ENCODE assay signal across 1 cellular context in the genomic region with DNA sequence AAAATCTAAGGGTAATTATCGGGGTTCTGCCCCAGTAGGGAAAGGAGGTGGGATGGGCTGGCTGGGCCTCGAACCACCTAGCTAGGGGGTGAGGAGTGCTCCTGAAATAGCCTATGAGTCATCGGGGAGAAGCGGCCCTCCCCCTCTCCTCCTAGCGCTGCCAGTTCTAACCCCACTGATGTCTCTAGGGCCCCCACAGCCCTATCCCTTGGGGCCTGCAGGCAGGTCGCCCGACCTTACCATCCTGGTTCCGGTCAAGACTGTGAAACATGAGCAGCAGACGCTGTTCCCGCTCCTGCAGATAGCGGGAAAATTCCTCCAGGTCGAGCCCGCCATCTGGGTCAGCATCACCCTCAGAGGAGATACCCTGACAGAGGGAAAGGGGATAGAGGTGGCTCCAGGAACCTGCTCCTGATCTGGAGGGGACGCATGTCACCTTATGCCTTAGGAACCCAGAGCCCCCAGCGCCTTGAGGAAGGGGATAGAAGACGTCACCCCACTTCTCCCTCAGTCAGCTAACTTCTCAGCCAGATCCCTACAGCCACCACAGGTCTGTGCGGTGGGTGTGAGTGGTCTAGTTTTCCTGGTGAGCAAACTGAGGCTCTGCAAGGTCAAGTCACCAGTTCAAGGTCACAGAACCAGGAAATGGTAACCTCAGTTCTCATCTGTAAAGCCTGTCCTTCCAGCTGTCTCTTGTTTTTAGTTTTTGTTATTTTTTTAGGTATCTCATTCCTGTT.
TF ChIP-seq lines count a peak whose summit lies in the region.

No MANE protein-coding gene starts in this region.

TF ChIP-seq in HCT116, 20 proteins besides CTCF, POLR2A, EP300 and RAD21 (continued from another document):
- TF ChIP-seq, protein P1, sequence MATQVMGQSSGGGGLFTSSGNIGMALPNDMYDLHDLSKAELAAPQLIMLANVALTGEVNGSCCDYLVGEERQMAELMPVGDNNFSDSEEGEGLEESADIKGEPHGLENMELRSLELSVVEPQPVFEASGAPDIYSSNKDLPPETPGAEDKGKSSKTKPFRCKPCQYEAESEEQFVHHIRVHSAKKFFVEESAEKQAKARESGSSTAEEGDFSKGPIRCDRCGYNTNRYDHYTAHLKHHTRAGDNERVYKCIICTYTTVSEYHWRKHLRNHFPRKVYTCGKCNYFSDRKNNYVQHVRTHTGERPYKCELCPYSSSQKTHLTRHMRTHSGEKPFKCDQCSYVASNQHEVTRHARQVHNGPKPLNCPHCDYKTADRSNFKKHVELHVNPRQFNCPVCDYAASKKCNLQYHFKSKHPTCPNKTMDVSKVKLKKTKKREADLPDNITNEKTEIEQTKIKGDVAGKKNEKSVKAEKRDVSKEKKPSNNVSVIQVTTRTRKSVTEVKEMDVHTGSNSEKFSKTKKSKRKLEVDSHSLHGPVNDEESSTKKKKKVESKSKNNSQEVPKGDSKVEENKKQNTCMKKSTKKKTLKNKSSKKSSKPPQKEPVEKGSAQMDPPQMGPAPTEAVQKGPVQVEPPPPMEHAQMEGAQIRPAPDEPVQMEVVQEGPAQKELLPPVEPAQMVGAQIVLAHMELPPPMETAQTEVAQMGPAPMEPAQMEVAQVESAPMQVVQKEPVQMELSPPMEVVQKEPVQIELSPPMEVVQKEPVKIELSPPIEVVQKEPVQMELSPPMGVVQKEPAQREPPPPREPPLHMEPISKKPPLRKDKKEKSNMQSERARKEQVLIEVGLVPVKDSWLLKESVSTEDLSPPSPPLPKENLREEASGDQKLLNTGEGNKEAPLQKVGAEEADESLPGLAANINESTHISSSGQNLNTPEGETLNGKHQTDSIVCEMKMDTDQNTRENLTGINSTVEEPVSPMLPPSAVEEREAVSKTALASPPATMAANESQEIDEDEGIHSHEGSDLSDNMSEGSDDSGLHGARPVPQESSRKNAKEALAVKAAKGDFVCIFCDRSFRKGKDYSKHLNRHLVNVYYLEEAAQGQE (IDR thresholded peaks at IDR 0.05; ENCODE audit: low read depth), result no peak
- TF ChIP-seq EZH2 (IDR thresholded peaks at IDR 0.05) (no peak), ATF3 (IDR thresholded peaks at IDR 0.05) (no peak), POLR2AphosphoS5 (IDR thresholded peaks at IDR 0.05; ENCODE audit: low read depth, low read length) (no peak), ELF1 (IDR thresholded peaks at IDR 0.05; ENCODE audit: borderline replicate concordance, low read depth) (no peak), SIN3A (IDR thresholded peaks at IDR 0.05; ENCODE audit: low read depth) (no peak), EZH2phosphoT487 (IDR thresholded peaks at IDR 0.05; ENCODE audit: borderline replicate concordance) (no peak), ZFX (IDR thresholded peaks at IDR 0.05) (no peak)
